Comparison of ENCODE assay signal across 17 cellular contexts in the genomic region with DNA sequence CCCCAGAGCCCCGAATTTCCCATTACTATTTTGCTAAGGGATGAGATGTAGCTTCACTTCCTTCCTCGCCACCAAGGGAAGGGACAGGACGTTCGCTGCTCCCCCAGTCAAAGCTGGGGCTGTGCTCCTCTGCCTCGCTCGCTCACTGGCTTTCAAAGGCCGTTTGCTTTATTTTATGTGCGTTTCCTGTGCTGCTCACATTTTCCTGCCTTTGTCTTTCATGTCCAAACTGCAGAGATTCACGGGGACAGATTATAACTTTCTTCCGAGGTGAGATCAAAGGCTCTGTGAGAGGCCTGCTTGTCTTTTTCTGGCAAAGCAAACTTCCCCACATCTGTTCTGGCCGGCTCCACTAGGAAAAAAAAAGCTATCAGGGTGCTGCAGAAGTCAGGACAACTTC.
DNase-seq lines count a peak whose midpoint lies in the region; ATAC-seq and TF ChIP-seq lines count a peak whose summit lies in the region.
"Had no signal": no experiment of that assay in that cellular context is flagged by ENCODE, and none has a peak within 500 bp of the region (broad histone marks: within the 10 kb centered on the region; RNA-seq: fewer than 3 reads in every experiment).

No MANE protein-coding gene starts in this region.

- H3K4me1 Mint-ChIP-seq in CD8-positive, alpha-beta memory T cell = peaks cover 7 to 12% (median 7%) of the 10 kb centered on the region in 3 donors
- peaks cover 21% of the 10 kb centered on the region for H3K4me1 Mint-ChIP-seq in mesothelial cell of epicardium
- peaks cover 11% of the 10 kb centered on the region for H3K4me1 Mint-ChIP-seq in T-helper 2 cell treated with Interferon-gamma antibody and Interleukin-4, amounts not matched to agents 5 μg/mL and 100 μg/mL, for 36 hours (ENCODE audit: low read depth)

- peaks cover 12 to 35% (median 22%) of the 10 kb centered on the region in 11 experiments; a peak in 20 of 22 replicates for H3K9me3 ChIP-seq in BLaER1 treated with 17β-estradiol and CSF1 and Interleukin-3, amounts not matched to agents 10 nM and 100 nM (replicated peaks in 1 of 11)
- H3K9me3 ChIP-seq in CD8-positive, alpha-beta memory T cell (ENCODE audit: low read length) = no peaks in the 10 kb centered on the region
- H3K9me3 ChIP-seq in left lung = no peaks in the 10 kb centered on the region
- H3K9me3 ChIP-seq: suprapubic skin had no signal

- CTCF ChIA-PET in CD8-positive, alpha-beta memory T cell (lab: Charles Lee) = no interaction called here

- H3K4me3 Mint-ChIP-seq in CD8-positive, alpha-beta memory T cell = peak overlapping the region in 2 of 7 donors; percentile 44 to 47
- peak overlapping the region; percentile 2 for H3K4me3 Mint-ChIP-seq in mesothelial cell of epicardium
- H3K4me3 Mint-ChIP-seq in T-helper 2 cell treated with Interferon-gamma antibody and Interleukin-4, amounts not matched to agents 5 μg/mL and 100 μg/mL, for 36 hours = no peak overlapping the region
- H3K4me3 Mint-ChIP-seq: activated naive CD8-positive, alpha-beta T cell treated with anti-CD3 and anti-CD28 coated beads, Interleukin-2, amount 10 ng/mL, durations not matched to agents 7 days and 5 days had no signal

- H3K27ac ChIP-seq in BLaER1 treated with 17β-estradiol and CSF1 and Interleukin-3, amounts not matched to agents 10 nM and 100 nM = no peak overlapping the region
- H3K27ac ChIP-seq in CD8-positive, alpha-beta memory T cell (ENCODE audit: low read depth, low read length) = no peak overlapping the region
- H3K27ac ChIP-seq in left lung = peak overlapping the region in 1 of 2 donors; percentile 63

- no peaks in the 10 kb centered on the region for H4K20me1 ChIP-seq in BLaER1 treated with 17β-estradiol and CSF1 and Interleukin-3, amounts not matched to agents 10 nM and 100 nM

- peaks cover 10 to 64% (median 40%) of the 10 kb centered on the region in 10 experiments for H3K4me1 ChIP-seq in BLaER1 treated with 17β-estradiol and CSF1 and Interleukin-3, amounts not matched to agents 10 nM and 100 nM
- peaks cover 22% of the 10 kb centered on the region for H3K4me1 ChIP-seq in CD8-positive, alpha-beta memory T cell (ENCODE audit: insufficient read depth, low read length)
- H3K4me1 ChIP-seq in left lung = peaks cover 0 to 3% of the 10 kb centered on the region in 2 donors

- H3K4me3 ChIP-seq in BLaER1 treated with 17β-estradiol and CSF1 and Interleukin-3, amounts not matched to agents 10 nM and 100 nM = no peak overlapping the region; a peak in 1 of 20 replicates
- H3K4me3 ChIP-seq in CD8-positive, alpha-beta memory T cell (ENCODE audit: low read length) = peak overlapping the region; percentile 41
- no peak overlapping the region for H3K4me3 ChIP-seq in left lung
- H3K4me3 ChIP-seq: suprapubic skin had no signal

- peaks cover 0 to 3% (median 0%) of the 10 kb centered on the region in 11 experiments; a peak in 2 of 22 replicates for H3K36me3 ChIP-seq in BLaER1 treated with 17β-estradiol and CSF1 and Interleukin-3, amounts not matched to agents 10 nM and 100 nM
- no peaks in the 10 kb centered on the region for H3K36me3 ChIP-seq in CD8-positive, alpha-beta memory T cell (ENCODE audit: insufficient read depth, low read length)
- H3K36me3 ChIP-seq in left lung = no peaks in the 10 kb centered on the region
- H3K36me3 ChIP-seq: suprapubic skin had no signal

- peak overlapping the region in 1 of 8 donors; percentile 26 for H3K27ac Mint-ChIP-seq in CD8-positive, alpha-beta memory T cell
- H3K27ac Mint-ChIP-seq in mesothelial cell of epicardium = peak overlapping the region; percentile 80
- H3K27ac Mint-ChIP-seq in T-helper 2 cell treated with Interferon-gamma antibody and Interleukin-4, amounts not matched to agents 5 μg/mL and 100 μg/mL, for 36 hours = no peak overlapping the region
- H3K27ac Mint-ChIP-seq: activated naive CD8-positive, alpha-beta T cell treated with anti-CD3 and anti-CD28 coated beads, Interleukin-2, amount 10 ng/mL, durations not matched to agents 7 days and 5 days had no signal

- peak in 1 of 5 donors; percentile 14 for DNase-seq in CD8-positive, alpha-beta memory T cell
- DNase-seq in activated T-cell treated with anti-CD3 and anti-CD28 coated beads, Interleukin-2, amount 50 U/mL, for 48 hours = peak; percentile 21
- DNase-seq in mesothelial cell of epicardium (ENCODE audit: low spot score in 2 of 2, unreplicated experiment in 2 of 2) (no peak), cerebellar nuclear complex (lab: John Stamatoyannopoulos, UW) (no peak), left lung (no peak)
- no peak for DNase-seq in T-helper 2 cell treated with Interferon-gamma antibody and Interleukin-4, amounts not matched to agents 5 μg/mL and 100 μg/mL, for 36 hours (ENCODE audit: low spot score)
- DNase-seq: activated naive CD8-positive, alpha-beta T cell treated with anti-CD3 and anti-CD28 coated beads, Interleukin-2, amount 10 ng/mL, durations not matched to agents 7 days and 5 days; DMS79; effector CD8-positive, alpha-beta T cell; hippocampal formation; KBM-7; left colon; NCI-H1105 treated with DMSO at 0.1 percent for 48 hours; SHP77 treated with DMSO at 0.1 percent for 48 hours had no signal

- peak overlapping the region; percentile 23 to 83 (median 63) for H3K4me2 ChIP-seq in BLaER1 treated with 17β-estradiol and CSF1 and Interleukin-3, amounts not matched to agents 10 nM and 100 nM

- intact Hi-C loops in left lung (cut with DNase I) = no loop called here

- peaks cover 1 to 7% of the 10 kb centered on the region in 2 donors for H3K27me3 Mint-ChIP-seq in CD8-positive, alpha-beta memory T cell
- peaks cover 30% of the 10 kb centered on the region for H3K27me3 Mint-ChIP-seq in mesothelial cell of epicardium (ENCODE audit: low read depth)
- H3K27me3 Mint-ChIP-seq in T-helper 2 cell treated with Interferon-gamma antibody and Interleukin-4, amounts not matched to agents 5 μg/mL and 100 μg/mL, for 36 hours (ENCODE audit: low read depth) = no peaks in the 10 kb centered on the region

- ATAC-seq in HG03520 (IDR thresholded peaks at IDR 0.05; ENCODE audit: unreplicated experiment) = no peak
- ATAC-seq in left lung = no peak
- ATAC-seq: left colon had no signal

- H3K36me3 Mint-ChIP-seq in CD8-positive, alpha-beta memory T cell = no peaks in the 10 kb centered on the region
- H3K36me3 Mint-ChIP-seq in mesothelial cell of epicardium = no peaks in the 10 kb centered on the region
- H3K36me3 Mint-ChIP-seq in T-helper 2 cell treated with Interferon-gamma antibody and Interleukin-4, amounts not matched to agents 5 μg/mL and 100 μg/mL, for 36 hours (ENCODE audit: low read depth) = no peaks in the 10 kb centered on the region
- H3K36me3 Mint-ChIP-seq: activated naive CD8-positive, alpha-beta T cell treated with anti-CD3 and anti-CD28 coated beads, Interleukin-2, amount 10 ng/mL, durations not matched to agents 7 days and 5 days had no signal

- POLR2A ChIA-PET in CD8-positive, alpha-beta memory T cell (lab: Charles Lee) = no interaction called here

- H3K9ac ChIP-seq in BLaER1 treated with 17β-estradiol and CSF1 and Interleukin-3, amounts not matched to agents 10 nM and 100 nM = peak overlapping the region in 3 of 11 experiments; percentile 11 to 60 (median 12); a peak in 4 of 22 replicates

- H3K27me3 ChIP-seq in BLaER1 treated with 17β-estradiol and CSF1 and Interleukin-3, amounts not matched to agents 10 nM and 100 nM = peaks cover 0 to 14% (median 0%) of the 10 kb centered on the region in 11 experiments; a peak in 7 of 22 replicates
- H3K27me3 ChIP-seq in CD8-positive, alpha-beta memory T cell (ENCODE audit: insufficient read depth, low read length, poor library complexity, severe bottlenecking) = no peaks in the 10 kb centered on the region
- H3K27me3 ChIP-seq in left lung = peaks cover 0 to 6% of the 10 kb centered on the region in 2 donors
- H3K27me3 ChIP-seq: suprapubic skin had no signal

- peaks cover 0 to 6% (median 0%) of the 10 kb centered on the region in 5 donors for H3K9me3 Mint-ChIP-seq in CD8-positive, alpha-beta memory T cell
- H3K9me3 Mint-ChIP-seq in mesothelial cell of epicardium = peaks cover 10% of the 10 kb centered on the region
- H3K9me3 Mint-ChIP-seq in T-helper 2 cell treated with Interferon-gamma antibody and Interleukin-4, amounts not matched to agents 5 μg/mL and 100 μg/mL, for 36 hours = peaks cover 2% of the 10 kb centered on the region

- TF ChIP-seq CTCF in mesothelial cell of epicardium (IDR thresholded peaks at IDR 0.05; ENCODE audit: unreplicated experiment) = no peak
- TF ChIP-seq CTCF in left lung (IDR thresholded peaks at IDR 0.05) = no peak

Comparison
In these comparisons a context has a peak if more than half of its experiments do, and no peak if none do; other contexts are left out.
1. DNase-seq: peak in activated T-cell treated with anti-CD3 and anti-CD28 coated beads, Interleukin-2, amount 50 U/mL, for 48 hours (2 of 2); none in mesothelial cell of epicardium (0 of 2), T-helper 2 cell treated with Interferon-gamma antibody and Interleukin-4, amounts not matched to agents 5 μg/mL and 100 μg/mL, for 36 hours (single experiment), cerebellar nuclear complex (0 of 2) and left lung (0 of 2).